ENCODE assay signal across 1 cellular context in genomic region chr1:92784639-92785500, GRCh38.
TF ChIP-seq lines count a peak whose summit lies in the region.

EVI5 (minus strand) TSS chr1:92785108; CDS start chr1:92736546, 48,562 bp downstream.

TF ChIP-seq in K562, 482 proteins besides CTCF, POLR2A, EP300 and RAD21 (continued from another document and continues in another):
- TF ChIP-seq SRSF3 (IDR thresholded peaks at IDR 0.05; ENCODE audit: insufficient read depth, low read length), result no peak
- TF ChIP-seq SETDB1 (IDR thresholded peaks at IDR 0.05; ENCODE audit: low read length), result no peak
- TF ChIP-seq ZNF165 (CRISPR knock-in tag; IDR thresholded peaks at IDR 0.05; ENCODE audit: borderline replicate concordance), result no peak
- peak; percentile 74; the same call in 1 of the 2 replicates for TF ChIP-seq IRF2 (CRISPR knock-in tag; IDR thresholded peaks at IDR 0.05)
- peak; percentile 64; the same call in 1 of the 2 replicates for TF ChIP-seq ZBTB43 (CRISPR knock-in tag; IDR thresholded peaks at IDR 0.05)
- TF ChIP-seq ELF1 (tag; IDR thresholded peaks at IDR 0.05), result no peak; the same call in 1 of the 2 replicates
- TF ChIP-seq MAFF (IDR thresholded peaks at IDR 0.05; ENCODE audit: low read length), result no peak
- TF ChIP-seq CHD4 (IDR thresholded peaks at IDR 0.05; ENCODE audit: insufficient read depth, insufficient replicate concordance, low read depth, low read length, poor library complexity, severe bottlenecking), result no peak
- no peak for TF ChIP-seq ETV6 (IDR thresholded peaks at IDR 0.05; ENCODE audit: borderline replicate concordance in 1 of 2, low read depth in 2 of 2, low read length in 1 of 2)
- TF ChIP-seq ETV6 (CRISPR knock-in tag; IDR thresholded peaks at IDR 0.05; ENCODE audit: borderline replicate concordance), result peak; percentile 97; the same call in 1 of the 2 replicates
- TF ChIP-seq, protein P1, sequence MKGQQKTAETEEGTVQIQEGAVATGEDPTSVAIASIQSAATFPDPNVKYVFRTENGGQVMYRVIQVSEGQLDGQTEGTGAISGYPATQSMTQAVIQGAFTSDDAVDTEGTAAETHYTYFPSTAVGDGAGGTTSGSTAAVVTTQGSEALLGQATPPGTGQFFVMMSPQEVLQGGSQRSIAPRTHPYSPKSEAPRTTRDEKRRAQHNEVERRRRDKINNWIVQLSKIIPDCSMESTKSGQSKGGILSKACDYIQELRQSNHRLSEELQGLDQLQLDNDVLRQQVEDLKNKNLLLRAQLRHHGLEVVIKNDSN (CRISPR knock-in tag; IDR thresholded peaks at IDR 0.05), result peak; percentile 39; the same call in 1 of the 2 replicates
- no peak for TF ChIP-seq IRF9 (tag; IDR thresholded peaks at IDR 0.05)
- TF ChIP-seq SIX5 (IDR thresholded peaks at IDR 0.05; ENCODE audit: borderline replicate concordance in 1 of 2, insufficient read depth in 1 of 2, low read depth in 1 of 2, low read length in 2 of 2), result no peak
- TF ChIP-seq RHOXF2B (CRISPR knock-in tag; conservative IDR thresholded peaks at IDR 0.05), result no peak
- no peak for TF ChIP-seq NCOA4 (IDR thresholded peaks at IDR 0.05; ENCODE audit: partially characterized antibody)
- no peak for TF ChIP-seq ZNF780A (CRISPR knock-in tag; IDR thresholded peaks at IDR 0.05)
- TF ChIP-seq HMGXB4 (CRISPR knock-in tag; IDR thresholded peaks at IDR 0.05), result peak; percentile 95
- TF ChIP-seq POLR2H (tag; IDR thresholded peaks at IDR 0.05; ENCODE audit: low read depth), result peak; percentile 30; the same call in 1 of the 2 replicates
- TF ChIP-seq, protein P2, sequence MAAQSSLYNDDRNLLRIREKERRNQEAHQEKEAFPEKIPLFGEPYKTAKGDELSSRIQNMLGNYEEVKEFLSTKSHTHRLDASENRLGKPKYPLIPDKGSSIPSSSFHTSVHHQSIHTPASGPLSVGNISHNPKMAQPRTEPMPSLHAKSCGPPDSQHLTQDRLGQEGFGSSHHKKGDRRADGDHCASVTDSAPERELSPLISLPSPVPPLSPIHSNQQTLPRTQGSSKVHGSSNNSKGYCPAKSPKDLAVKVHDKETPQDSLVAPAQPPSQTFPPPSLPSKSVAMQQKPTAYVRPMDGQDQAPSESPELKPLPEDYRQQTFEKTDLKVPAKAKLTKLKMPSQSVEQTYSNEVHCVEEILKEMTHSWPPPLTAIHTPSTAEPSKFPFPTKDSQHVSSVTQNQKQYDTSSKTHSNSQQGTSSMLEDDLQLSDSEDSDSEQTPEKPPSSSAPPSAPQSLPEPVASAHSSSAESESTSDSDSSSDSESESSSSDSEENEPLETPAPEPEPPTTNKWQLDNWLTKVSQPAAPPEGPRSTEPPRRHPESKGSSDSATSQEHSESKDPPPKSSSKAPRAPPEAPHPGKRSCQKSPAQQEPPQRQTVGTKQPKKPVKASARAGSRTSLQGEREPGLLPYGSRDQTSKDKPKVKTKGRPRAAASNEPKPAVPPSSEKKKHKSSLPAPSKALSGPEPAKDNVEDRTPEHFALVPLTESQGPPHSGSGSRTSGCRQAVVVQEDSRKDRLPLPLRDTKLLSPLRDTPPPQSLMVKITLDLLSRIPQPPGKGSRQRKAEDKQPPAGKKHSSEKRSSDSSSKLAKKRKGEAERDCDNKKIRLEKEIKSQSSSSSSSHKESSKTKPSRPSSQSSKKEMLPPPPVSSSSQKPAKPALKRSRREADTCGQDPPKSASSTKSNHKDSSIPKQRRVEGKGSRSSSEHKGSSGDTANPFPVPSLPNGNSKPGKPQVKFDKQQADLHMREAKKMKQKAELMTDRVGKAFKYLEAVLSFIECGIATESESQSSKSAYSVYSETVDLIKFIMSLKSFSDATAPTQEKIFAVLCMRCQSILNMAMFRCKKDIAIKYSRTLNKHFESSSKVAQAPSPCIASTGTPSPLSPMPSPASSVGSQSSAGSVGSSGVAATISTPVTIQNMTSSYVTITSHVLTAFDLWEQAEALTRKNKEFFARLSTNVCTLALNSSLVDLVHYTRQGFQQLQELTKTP (IDR thresholded peaks at IDR 0.05; ENCODE audit: low read depth in 1 of 2, partially characterized antibody in 2 of 2), result no peak
- TF ChIP-seq HDAC3 (IDR thresholded peaks at IDR 0.05; ENCODE audit: borderline replicate concordance, partially characterized antibody), result no peak
- TF ChIP-seq, protein P3, sequence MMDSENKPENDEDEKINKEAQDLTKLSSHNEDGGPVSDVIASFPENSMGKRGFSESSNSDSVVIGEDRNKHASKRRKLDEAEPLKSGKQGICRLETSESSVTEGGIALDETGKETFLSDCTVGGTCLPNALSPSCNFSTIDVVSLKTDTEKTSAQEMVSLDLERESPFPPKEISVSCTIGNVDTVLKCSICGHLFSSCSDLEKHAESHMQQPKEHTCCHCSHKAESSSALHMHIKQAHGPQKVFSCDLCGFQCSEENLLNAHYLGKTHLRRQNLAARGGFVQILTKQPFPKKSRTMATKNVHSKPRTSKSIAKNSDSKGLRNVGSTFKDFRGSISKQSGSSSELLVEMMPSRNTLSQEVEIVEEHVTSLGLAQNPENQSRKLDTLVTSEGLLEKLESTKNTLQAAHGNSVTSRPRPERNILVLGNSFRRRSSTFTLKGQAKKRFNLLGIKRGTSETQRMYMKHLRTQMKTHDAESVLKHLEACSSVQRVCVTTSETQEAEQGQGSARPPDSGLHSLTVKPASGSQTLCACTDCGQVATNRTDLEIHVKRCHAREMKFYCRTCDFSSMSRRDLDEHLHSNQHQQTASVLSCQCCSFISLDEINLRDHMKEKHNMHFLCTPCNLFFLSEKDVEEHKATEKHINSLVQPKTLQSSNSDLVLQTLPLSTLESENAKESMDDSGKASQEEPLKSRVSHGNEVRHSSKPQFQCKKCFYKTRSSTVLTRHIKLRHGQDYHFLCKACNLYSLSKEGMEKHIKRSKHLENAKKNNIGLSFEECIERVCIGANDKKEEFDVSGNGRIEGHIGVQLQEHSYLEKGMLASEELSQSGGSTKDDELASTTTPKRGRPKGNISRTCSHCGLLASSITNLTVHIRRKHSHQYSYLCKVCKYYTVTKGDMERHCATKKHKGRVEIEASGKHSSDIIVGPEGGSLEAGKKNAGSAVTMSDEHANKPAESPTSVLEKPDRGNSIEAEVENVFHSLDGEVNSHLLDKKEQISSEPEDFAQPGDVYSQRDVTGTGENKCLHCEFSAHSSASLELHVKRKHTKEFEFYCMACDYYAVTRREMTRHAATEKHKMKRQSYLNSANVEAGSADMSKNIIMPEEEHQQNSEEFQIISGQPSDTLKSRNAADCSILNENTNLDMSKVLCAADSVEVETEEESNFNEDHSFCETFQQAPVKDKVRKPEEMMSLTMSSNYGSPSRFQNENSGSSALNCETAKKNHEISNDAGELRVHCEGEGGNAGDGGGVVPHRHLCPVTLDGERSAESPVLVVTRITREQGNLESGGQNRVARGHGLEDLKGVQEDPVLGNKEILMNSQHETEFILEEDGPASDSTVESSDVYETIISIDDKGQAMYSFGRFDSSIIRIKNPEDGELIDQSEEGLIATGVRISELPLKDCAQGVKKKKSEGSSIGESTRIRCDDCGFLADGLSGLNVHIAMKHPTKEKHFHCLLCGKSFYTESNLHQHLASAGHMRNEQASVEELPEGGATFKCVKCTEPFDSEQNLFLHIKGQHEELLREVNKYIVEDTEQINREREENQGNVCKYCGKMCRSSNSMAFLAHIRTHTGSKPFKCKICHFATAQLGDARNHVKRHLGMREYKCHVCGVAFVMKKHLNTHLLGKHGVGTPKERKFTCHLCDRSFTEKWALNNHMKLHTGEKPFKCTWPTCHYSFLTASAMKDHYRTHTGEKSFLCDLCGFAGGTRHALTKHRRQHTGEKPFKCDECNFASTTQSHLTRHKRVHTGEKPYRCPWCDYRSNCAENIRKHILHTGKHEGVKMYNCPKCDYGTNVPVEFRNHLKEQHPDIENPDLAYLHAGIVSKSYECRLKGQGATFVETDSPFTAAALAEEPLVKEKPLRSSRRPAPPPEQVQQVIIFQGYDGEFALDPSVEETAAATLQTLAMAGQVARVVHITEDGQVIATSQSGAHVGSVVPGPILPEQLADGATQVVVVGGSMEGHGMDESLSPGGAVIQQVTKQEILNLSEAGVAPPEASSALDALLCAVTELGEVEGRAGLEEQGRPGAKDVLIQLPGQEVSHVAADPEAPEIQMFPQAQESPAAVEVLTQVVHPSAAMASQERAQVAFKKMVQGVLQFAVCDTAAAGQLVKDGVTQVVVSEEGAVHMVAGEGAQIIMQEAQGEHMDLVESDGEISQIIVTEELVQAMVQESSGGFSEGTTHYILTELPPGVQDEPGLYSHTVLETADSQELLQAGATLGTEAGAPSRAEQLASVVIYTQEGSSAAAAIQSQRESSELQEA (IDR thresholded peaks at IDR 0.05; ENCODE audit: low read depth), result no peak
- TF ChIP-seq NCOR1 (IDR thresholded peaks at IDR 0.05), result no peak
- TF ChIP-seq, protein P4, sequence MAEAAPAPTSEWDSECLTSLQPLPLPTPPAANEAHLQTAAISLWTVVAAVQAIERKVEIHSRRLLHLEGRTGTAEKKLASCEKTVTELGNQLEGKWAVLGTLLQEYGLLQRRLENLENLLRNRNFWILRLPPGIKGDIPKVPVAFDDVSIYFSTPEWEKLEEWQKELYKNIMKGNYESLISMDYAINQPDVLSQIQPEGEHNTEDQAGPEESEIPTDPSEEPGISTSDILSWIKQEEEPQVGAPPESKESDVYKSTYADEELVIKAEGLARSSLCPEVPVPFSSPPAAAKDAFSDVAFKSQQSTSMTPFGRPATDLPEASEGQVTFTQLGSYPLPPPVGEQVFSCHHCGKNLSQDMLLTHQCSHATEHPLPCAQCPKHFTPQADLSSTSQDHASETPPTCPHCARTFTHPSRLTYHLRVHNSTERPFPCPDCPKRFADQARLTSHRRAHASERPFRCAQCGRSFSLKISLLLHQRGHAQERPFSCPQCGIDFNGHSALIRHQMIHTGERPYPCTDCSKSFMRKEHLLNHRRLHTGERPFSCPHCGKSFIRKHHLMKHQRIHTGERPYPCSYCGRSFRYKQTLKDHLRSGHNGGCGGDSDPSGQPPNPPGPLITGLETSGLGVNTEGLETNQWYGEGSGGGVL (CRISPR knock-in tag; IDR thresholded peaks at IDR 0.05), result no peak
- TF ChIP-seq RBBP5 (IDR thresholded peaks at IDR 0.05; ENCODE audit: borderline replicate concordance, insufficient read depth, low read length, poor library complexity, severe bottlenecking), result peak; percentile 80
- TF ChIP-seq PCBP2 (IDR thresholded peaks at IDR 0.05; ENCODE audit: low read depth, low read length, poor library complexity, severe bottlenecking), result no peak
- TF ChIP-seq, protein P5, sequence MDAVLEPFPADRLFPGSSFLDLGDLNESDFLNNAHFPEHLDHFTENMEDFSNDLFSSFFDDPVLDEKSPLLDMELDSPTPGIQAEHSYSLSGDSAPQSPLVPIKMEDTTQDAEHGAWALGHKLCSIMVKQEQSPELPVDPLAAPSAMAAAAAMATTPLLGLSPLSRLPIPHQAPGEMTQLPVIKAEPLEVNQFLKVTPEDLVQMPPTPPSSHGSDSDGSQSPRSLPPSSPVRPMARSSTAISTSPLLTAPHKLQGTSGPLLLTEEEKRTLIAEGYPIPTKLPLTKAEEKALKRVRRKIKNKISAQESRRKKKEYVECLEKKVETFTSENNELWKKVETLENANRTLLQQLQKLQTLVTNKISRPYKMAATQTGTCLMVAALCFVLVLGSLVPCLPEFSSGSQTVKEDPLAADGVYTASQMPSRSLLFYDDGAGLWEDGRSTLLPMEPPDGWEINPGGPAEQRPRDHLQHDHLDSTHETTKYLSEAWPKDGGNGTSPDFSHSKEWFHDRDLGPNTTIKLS (IDR thresholded peaks at IDR 0.05; ENCODE audit: borderline replicate concordance, low read depth), result peak; percentile 87
- peak; percentile 41; the same call in 1 of the 2 replicates for TF ChIP-seq ZBTB12 (CRISPR knock-in tag; IDR thresholded peaks at IDR 0.05)
- peak; percentile 98 for TF ChIP-seq NRF1 (conservative IDR thresholded peaks at IDR 0.05 in 1 of 2, IDR thresholded peaks at IDR 0.05 in 1 of 2)
- no peak for TF ChIP-seq NR2F6 (CRISPR knock-in tag; IDR thresholded peaks at IDR 0.05)
- no peak for TF ChIP-seq NR0B1 (IDR thresholded peaks at IDR 0.05; ENCODE audit: partially characterized antibody)
- TF ChIP-seq STAT5A (IDR thresholded peaks at IDR 0.05; ENCODE audit: borderline replicate concordance, low read length), result no peak
